Comparison of ENCODE assay signal across 29 cellular contexts in the genomic region with DNA sequence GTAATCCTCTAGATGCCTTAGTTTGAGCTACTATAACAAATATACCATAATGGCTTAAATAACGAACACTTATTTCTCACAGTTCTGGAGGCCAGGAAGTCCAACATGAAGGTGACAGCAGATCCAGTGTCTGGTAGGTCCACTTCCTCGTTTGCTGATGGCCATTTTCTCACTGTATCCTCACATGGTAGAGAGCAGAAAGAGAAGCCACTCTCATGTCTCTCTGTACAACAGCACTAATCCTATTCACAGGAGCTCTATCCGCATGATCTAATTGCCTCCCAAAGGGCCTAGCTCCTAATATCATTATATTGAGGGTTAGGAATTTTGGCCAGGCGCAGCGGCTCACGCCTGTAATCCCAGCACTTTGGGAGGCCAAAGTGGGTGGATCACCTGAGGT.
"Had no signal": no experiment of that assay in that cellular context is flagged by ENCODE, and none has a peak within 500 bp of the region (broad histone marks: within the 10 kb centered on the region; RNA-seq: fewer than 3 reads in every experiment).

No MANE protein-coding gene starts in this region.

- ATAC-seq: effector memory CD8-positive, alpha-beta T cell; heart right ventricle; left cardiac atrium; left lung; mucosa of descending colon; natural killer cell treated with Interleukin-12 subunit alpha and Interleukin-12 subunit beta and Interleukin-15 and Interleukin-18, amount 100 ng/mL, for 72 hours; psoas muscle; right cardiac atrium; stimulated activated effector memory CD8-positive, alpha-beta T cell treated with anti-CD3 and anti-CD28 coated beads, Interleukin-12 subunit alpha, Interleukin-12 subunit beta, amount 100 ng/mL, for 72 hours had no signal

- H3K27ac ChIP-seq: coronary artery, esophagus squamous epithelium, heart right ventricle, left lung, ovary, psoas muscle, sigmoid colon, stomach, thyroid gland had no signal

- DNase-seq: effector memory CD8-positive, alpha-beta T cell; erythroblast; esophagus squamous epithelium; foreskin melanocyte; glutamatergic neuron; heart right ventricle; hippocampal formation; left cardiac atrium; left lung; mesenchymal stem cell; mucosa of descending colon; naive B cell; nucleus accumbens; ovary; posterior cingulate gyrus; psoas muscle; right cardiac atrium; sigmoid colon; stimulated activated CD4-positive, alpha-beta T cell treated with anti-CD3 and anti-CD28 coated beads, Interleukin-2, amount 100 ng/mL, for 24 hours; stimulated activated CD4-positive, alpha-beta T cell treated with anti-CD3 and anti-CD28 coated beads, Interleukin-4, amount 100 ng/mL, for 24 hours; stimulated activated naive CD4-positive, alpha-beta T cell treated with Interleukin-2 at 50 U/mL for 16 hours; stomach; thyroid gland; trophoblast cell had no signal

- H3K27me3 ChIP-seq: esophagus squamous epithelium, heart right ventricle, left lung, ovary, sigmoid colon, stomach, thyroid gland had no signal

- H3K4me3 ChIP-seq: coronary artery, esophagus squamous epithelium, heart right ventricle, left lung, mucosa of descending colon, ovary, psoas muscle, sigmoid colon, stomach, thyroid gland had no signal

- FAIRE-seq: endometrium, islet of Langerhans had no signal

- H3K4me1 ChIP-seq: esophagus squamous epithelium, heart right ventricle, left lung, thyroid gland had no signal

- H3K36me3 ChIP-seq: ovary, thyroid gland had no signal

- H3K9me3 ChIP-seq: esophagus squamous epithelium, heart right ventricle, left lung, mucosa of descending colon, ovary, psoas muscle, sigmoid colon, stomach, thyroid gland had no signal
